ENCODE assay signal across 7 cellular contexts in genomic region chr1:33182452-33182851, GRCh38. TPM values are rescaled to one million over a fixed set of nuclear protein-coding genes. Genes with fewer than 3 reads are reported as not detected.
DNase-seq lines count a peak whose midpoint lies in the region; ATAC-seq and TF ChIP-seq lines count a peak whose summit lies in the region.

No MANE protein-coding gene starts in this region.

- H3K4me3 ChIP-seq in HCT116 (replicated peaks in 1 of 2; ENCODE audit: low read depth in 1 of 2, low read length in 2 of 2) (peak overlapping the region; percentile 68 to 80; a peak in 3 of 4 replicates), ectodermal cell (ENCODE audit: insufficient read depth, low read depth, low read length) (peak overlapping the region; percentile 66), neuron (ENCODE audit: low read length) (peak overlapping the region; percentile 58)

- H3K27me3 ChIP-seq in HCT116 (ENCODE audit: insufficient read depth, low read length) (no peaks in the 10 kb centered on the region), ectodermal cell (ENCODE audit: control insufficient read depth, insufficient read depth, low read length, poor library complexity, severe bottlenecking) (peaks cover 15% of the 10 kb centered on the region), neuron (ENCODE audit: insufficient read depth, low read length) (no peaks in the 10 kb centered on the region)

- TF ChIP-seq CTCF in HCT116 (IDR thresholded peaks at IDR 0.05 in 2 of 3, conservative IDR thresholded peaks at IDR 0.05 in 1 of 3; ENCODE audit: borderline replicate concordance in 1 of 3, insufficient read depth in 1 of 3, low read depth in 2 of 3, low read length in 2 of 3), result no peak

- TF ChIP-seq RAD21 in HCT116 (IDR thresholded peaks at IDR 0.05; ENCODE audit: low read depth), result no peak

- 54 to 59% methylated on average over 4 of the region's 4 CpGs for WGBS in ectodermal cell, 2 experiments

- DNase-seq in HCT116 (ENCODE audit: low read depth, low spot score), result no peak
- peak; percentile 8 for DNase-seq in NCI-H526 treated with DMSO at 0.1 percent for 48 hours (lab: John Stamatoyannopoulos, UW)
- no peak for DNase-seq in C1 segment of cervical spinal cord (lab: John Stamatoyannopoulos, UW)
- DNase-seq in middle frontal gyrus (ENCODE audit: extremely low spot score, low spot score), result no peak

- H3K4me1 ChIP-seq in HCT116 (ENCODE audit: control insufficient read depth in 1 of 2, insufficient read depth in 2 of 2, low read length in 2 of 2) (peaks cover 7 to 25% of the 10 kb centered on the region in 2 experiments; a peak in 3 of 4 replicates), ectodermal cell (ENCODE audit: control insufficient read depth, insufficient read depth, low read length) (peaks cover 11% of the 10 kb centered on the region), neuron (ENCODE audit: insufficient read depth, low read length) (peaks cover 30% of the 10 kb centered on the region)

- TF ChIP-seq POLR2A in HCT116 (IDR thresholded peaks at IDR 0.05; ENCODE audit: borderline replicate concordance, extremely low read depth, insufficient read depth, insufficient read length), result no peak

- CTCF ChIA-PET in HCT116 (lab: Charles Lee), result interaction anchor here (1.5 kb wide), 1 partner anchor 36 kb away, joined by 3 read pairs; no protein-coding TSS in a partner anchor

- peak overlapping the region; percentile 88 for H2AFZ ChIP-seq in HCT116 (ENCODE audit: low read depth, low read length, poor library complexity, severe bottlenecking)
- peak overlapping the region; percentile 33 for H2AFZ ChIP-seq in neuron (ENCODE audit: low read depth, low read length)

- H3K4me2 ChIP-seq in HCT116 (ENCODE audit: low read length), result peak overlapping the region; percentile 100

- H3K9ac ChIP-seq in HCT116 (ENCODE audit: low read length), result no peak overlapping the region

- RAD21 ChIA-PET in HCT116 (lab: Charles Lee; ENCODE audit: low non-redundant PET in 1 of 2, low total read pairs in 2 of 2, uncharacterized antibody in 2 of 2, unreplicated experiment in 2 of 2), result no interaction called here

- no peaks in the 10 kb centered on the region for H3K79me2 ChIP-seq in HCT116 (ENCODE audit: insufficient read depth, low read length)

- intact Hi-C loops in HCT116 (cut with micrococcal nuclease), result no loop called here

- H3K9me3 ChIP-seq in HCT116 (ENCODE audit: control insufficient read depth in 1 of 2, insufficient read depth in 1 of 2, low read depth in 1 of 2, low read length in 2 of 2) (no peaks in the 10 kb centered on the region), ectodermal cell (ENCODE audit: control insufficient read depth, low read length) (no peaks in the 10 kb centered on the region), neuron (ENCODE audit: low read length) (no peaks in the 10 kb centered on the region)

- H3K9me2 ChIP-seq in HCT116 (ENCODE audit: insufficient read depth), result 0 out of 2 replicates have a peak, but pooled peaks cover 5% of the 10 kb centered on the region

- ATAC-seq in HCT116 (no peak), HG02840 (IDR thresholded peaks at IDR 0.05; ENCODE audit: low FRiP score, unreplicated experiment) (no peak)

- no TSS peak for BruUV-seq in HCT116 (replicated peaks; lab: Mats Ljungman, UMichigan)

- POLR2A ChIA-PET in HCT116 (lab: Charles Lee), result interaction anchor here (1.0 kb wide), 1 partner anchor 55 kb away, joined by 3 read pairs; no protein-coding TSS in a partner anchor

- H4K20me1 ChIP-seq in HCT116 (ENCODE audit: insufficient read depth), result no peaks in the 10 kb centered on the region

- H3K27ac ChIP-seq in HCT116 (ENCODE audit: low read depth, low read length) (no peak overlapping the region), ectodermal cell (ENCODE audit: insufficient read depth, low read depth, low read length, poor library complexity, severe bottlenecking) (no peak overlapping the region)

- H3K36me3 ChIP-seq in HCT116 (ENCODE audit: control insufficient read depth in 1 of 2, insufficient read depth in 2 of 2, low read length in 2 of 2), result no peaks in the 10 kb centered on the region
- H3K36me3 ChIP-seq in ectodermal cell (ENCODE audit: control insufficient read depth, insufficient read depth, low read length), result no peaks in the 10 kb centered on the region
- H3K36me3 ChIP-seq in neuron (ENCODE audit: insufficient read depth, low read length), result no peaks in the 10 kb centered on the region

TF ChIP-seq in HCT116, 20 proteins besides CTCF, POLR2A, EP300 and RAD21:
- TF ChIP-seq EGR1 (IDR thresholded peaks at IDR 0.05; ENCODE audit: low read depth), result no peak
- no peak for TF ChIP-seq ZNF274 (IDR thresholded peaks at IDR 0.05; ENCODE audit: low read depth, low read length)
- TF ChIP-seq FOSL1 (IDR thresholded peaks at IDR 0.05; ENCODE audit: low read depth), result no peak

RNA-seq across cellular contexts. Expression of gene TRIM62, which starts 0.6 kb away (rescaled TPM):
- total RNA-seq in HCT116 (2021; ENCODE audit: unreplicated experiment), result 6.5 TPM
- polyA plus RNA-seq in HCT116 (2012), result 4.0 and 4.1 TPM in 2 replicates
- 4.8 TPM for polyA plus RNA-seq in ectodermal cell (2013, experiment 1 of 4)
- polyA plus RNA-seq in ectodermal cell (2013, experiment 2 of 4), result 4.7 TPM
- 5.6 TPM for polyA plus RNA-seq in ectodermal cell (2013, experiment 3 of 4)
- polyA plus RNA-seq in ectodermal cell (2013, experiment 4 of 4), result 4.0 TPM
